In genomic region chr2:96250188-96250587, GRCh38 we compare ENCODE assay signal across 17 cellular contexts. TPM values are rescaled to one million over a fixed set of nuclear protein-coding genes. Genes with fewer than 3 reads are reported as not detected.
DNase-seq lines count a peak whose midpoint lies in the region; ATAC-seq, FAIRE-seq and TF ChIP-seq lines count a peak whose summit lies in the region.
"Had no signal": no experiment of that assay in that cellular context is flagged by ENCODE, and none has a peak within 500 bp of the region (broad histone marks: within the 10 kb centered on the region; RNA-seq: fewer than 3 reads in every experiment).

No MANE protein-coding gene starts in this region.

- no peak for TF ChIP-seq CTCF in H1 (IDR thresholded peaks at IDR 0.05; ENCODE audit: control extremely low read depth in 1 of 3, insufficient read depth in 1 of 3, low read depth in 1 of 3, low read length in 3 of 3)
- no peak for TF ChIP-seq CTCF in gastrocnemius medialis (IDR thresholded peaks at IDR 0.05 in 4 of 5, conservative IDR thresholded peaks at IDR 0.05 in 1 of 5)

- no peak overlapping the region for H3K9ac ChIP-seq in H1 (replicated peaks in 1 of 4; ENCODE audit: extremely low read depth in 1 of 4, low read depth in 3 of 4, low read length in 3 of 4)

- H2AK5ac ChIP-seq in H1 (ENCODE audit: low read depth, low read length): no peak overlapping the region

- H3K4me3 Mint-ChIP-seq in activated CD4-positive, alpha-beta T cell treated with anti-CD3 and anti-CD28 coated beads for 36 hours: no peak overlapping the region
- H3K4me3 Mint-ChIP-seq in IgD-negative memory B cell: no peak overlapping the region

- H3K14ac ChIP-seq in H1 (ENCODE audit: insufficient read length): no peak overlapping the region

- WGBS in H1 (ENCODE audit: extremely low coverage in 1 of 2, insufficient coverage in 1 of 2, insufficient read length in 1 of 2, insufficient replicate concordance in 2 of 2, low coverage in 1 of 2, low lambda C conversion rate in 2 of 2, missing lambda C conversion rate in 1 of 2), 2 experiments: 82% methylated on average over 6 of the region's 6 CpGs; no CpG with 5 or more reads in 1 of the 2 experiments

- H3K27me3 Mint-ChIP-seq in activated CD4-positive, alpha-beta T cell treated with anti-CD3 and anti-CD28 coated beads for 36 hours: no peaks in the 10 kb centered on the region
- H3K27me3 Mint-ChIP-seq in IgD-negative memory B cell: no peaks in the 10 kb centered on the region

- H2BK20ac ChIP-seq in H1 (ENCODE audit: low read length): no peak overlapping the region

- H3K4me2 ChIP-seq in H1 (ENCODE audit: insufficient read depth in 1 of 2, low read depth in 2 of 2, low read length in 2 of 2): no peak overlapping the region

- H3K18ac ChIP-seq in H1 (ENCODE audit: extremely low read depth, low read length): no peak overlapping the region

- no peak overlapping the region for H3K4ac ChIP-seq in H1 (replicated peaks; ENCODE audit: insufficient read length, low read depth, low read length)

- peaks cover 1 to 3% of the 10 kb centered on the region in 2 experiments for H4K20me1 ChIP-seq in H1 (replicated peaks in 1 of 2; ENCODE audit: control insufficient read depth in 1 of 2, insufficient read depth in 2 of 2, low read length in 2 of 2)

- no peak for ATAC-seq in activated CD4-positive, alpha-beta T cell treated with anti-CD3 and anti-CD28 coated beads for 36 hours
- ATAC-seq in gastrocnemius medialis (no peak), HG02571 (IDR thresholded peaks at IDR 0.05; ENCODE audit: unreplicated experiment) (no peak)
- ATAC-seq: mucosa of descending colon had no signal

- H3K9me3 Mint-ChIP-seq in activated CD4-positive, alpha-beta T cell treated with anti-CD3 and anti-CD28 coated beads for 36 hours (ENCODE audit: low read depth): no peaks in the 10 kb centered on the region
- H3K9me3 Mint-ChIP-seq in IgD-negative memory B cell: no peaks in the 10 kb centered on the region

- no peaks in the 10 kb centered on the region for H3K4me1 ChIP-seq in H1 (replicated peaks in 1 of 4; ENCODE audit: control insufficient read depth in 3 of 4, insufficient read depth in 4 of 4, low read length in 3 of 4)
- H3K4me1 ChIP-seq in gastrocnemius medialis: peaks cover 76 to 86% of the 10 kb centered on the region in 2 donors

- H3K36me3 Mint-ChIP-seq in activated CD4-positive, alpha-beta T cell treated with anti-CD3 and anti-CD28 coated beads for 36 hours (ENCODE audit: low read depth): peaks cover 21% of the 10 kb centered on the region
- H3K36me3 Mint-ChIP-seq in IgD-negative memory B cell: peaks cover 14% of the 10 kb centered on the region

- peak overlapping the region; percentile 53 for H3K27ac Mint-ChIP-seq in activated CD4-positive, alpha-beta T cell treated with anti-CD3 and anti-CD28 coated beads for 36 hours
- H3K27ac Mint-ChIP-seq in IgD-negative memory B cell: peak overlapping the region in 2 of 3 donors; percentile 55 to 95

- in situ Hi-C loops in gastrocnemius medialis (cut with MboI; ENCODE audit: low sequenced_read_pairs in 4 of 4): loop anchor here in 2 of 4 donors (10.0 to 25.0 kb wide), 3 partner anchors 45 to 238 kb away; partner anchors contain the start of genes ASTL (in 1 of the 2), DUSP2 (in 1 of the 2) and STARD7 (in 1 of the 2)

- no peaks in the 10 kb centered on the region for H3K23me2 ChIP-seq in H1 (ENCODE audit: low read depth, low read length)

- H3K4me3 ChIP-seq in H1 (ENCODE audit: extremely low read depth in 1 of 4, insufficient read depth in 2 of 4, low read depth in 3 of 4, low read length in 4 of 4): no peak overlapping the region
- no peak overlapping the region for H3K4me3 ChIP-seq in gastrocnemius medialis
- H3K4me3 ChIP-seq: mucosa of descending colon had no signal

- no peak for DNase-seq in activated CD4-positive, alpha-beta T cell treated with anti-CD3 and anti-CD28 coated beads for 36 hours
- DNase-seq in activated CD4-positive, alpha-beta T cell treated with anti-CD3 and anti-CD28 coated beads for 4 hours: no peak
- DNase-seq in H1 (ENCODE audit: low read depth in 1 of 2, low spot score in 2 of 2) (no peak), gastrocnemius medialis (peak in 1 of 2 donors; percentile 13), LoVo (ENCODE audit: low spot score) (no peak), caudate nucleus (lab: John Stamatoyannopoulos, UW) (no peak)
- DNase-seq: activated T-cell treated with anti-CD3 and anti-CD28 coated beads, Interleukin-2, amount 50 U/mL, for 1 hour; cerebellar nuclear complex; Karpas-422; mucosa of descending colon; NCI-H2029; NCI-H748 treated with DMSO at 0.1 percent for 48 hours; retina; RPMI8226 had no signal

- no peak for TF ChIP-seq RAD21 in H1 (IDR thresholded peaks at IDR 0.05 in 1 of 2, conservative IDR thresholded peaks at IDR 0.05 in 1 of 2; ENCODE audit: low read depth in 2 of 2, low read length in 2 of 2)

- peaks cover 3 to 11% (median 5%) of the 10 kb centered on the region in 4 experiments; a peak in 5 of 8 replicates for H3K36me3 ChIP-seq in H1 (ENCODE audit: control insufficient read depth in 2 of 4, insufficient read depth in 4 of 4, low read length in 3 of 4)
- peaks cover 0 to 22% of the 10 kb centered on the region in 2 donors for H3K36me3 ChIP-seq in gastrocnemius medialis

- peak overlapping the region; percentile 33; the same call in 1 of the 2 replicates for H2BK12ac ChIP-seq in H1 (ENCODE audit: low read depth, low read length)

- H3K79me2 ChIP-seq in H1 (ENCODE audit: control insufficient read depth in 1 of 2, insufficient read depth in 2 of 2, low read length in 2 of 2): no peaks in the 10 kb centered on the region

- H3K9me3 ChIP-seq in H1 (ENCODE audit: insufficient read depth in 2 of 2, low read depth in 1 of 2, low read length in 1 of 2) (no peaks in the 10 kb centered on the region), gastrocnemius medialis (no peaks in the 10 kb centered on the region)
- H3K9me3 ChIP-seq: mucosa of descending colon had no signal

- peaks cover 26% of the 10 kb centered on the region for H3K4me1 Mint-ChIP-seq in activated CD4-positive, alpha-beta T cell treated with anti-CD3 and anti-CD28 coated beads for 36 hours
- H3K4me1 Mint-ChIP-seq in IgD-negative memory B cell: peaks cover 14 to 22% (median 18%) of the 10 kb centered on the region in 3 donors

- no peak overlapping the region for H3K56ac ChIP-seq in H1 (replicated peaks; ENCODE audit: insufficient read length, low read depth, low read length)

- H2BK5ac ChIP-seq in H1 (ENCODE audit: low read depth, low read length): no peak overlapping the region

- H4K91ac ChIP-seq in H1 (replicated peaks; ENCODE audit: insufficient read length, low read length): no peak overlapping the region

- TF ChIP-seq POLR2A in H1 (IDR thresholded peaks at IDR 0.05; ENCODE audit: control extremely low read depth in 1 of 2, low read depth in 2 of 2, low read length in 2 of 2) (no peak), gastrocnemius medialis (IDR thresholded peaks at IDR 0.05) (no peak)

- FAIRE-seq in H1 (lab: Jason Lieb, UNC): no peak
- FAIRE-seq: A204.1 had no signal

- no peak overlapping the region for H3K23ac ChIP-seq in H1 (ENCODE audit: insufficient read length)

- H2AFZ ChIP-seq in H1 (ENCODE audit: low read length): no peak overlapping the region

- H3K27me3 ChIP-seq in H1 (replicated peaks in 1 of 4; ENCODE audit: control insufficient read depth in 3 of 4, extremely low read depth in 1 of 4, insufficient read depth in 3 of 4, low read length in 3 of 4) (no peaks in the 10 kb centered on the region), gastrocnemius medialis (no peaks in the 10 kb centered on the region)

- intact Hi-C loops in activated CD4-positive, alpha-beta T cell treated with anti-CD3 and anti-CD28 coated beads for 36 hours (cut with DNase I, micrococcal nuclease): no loop called here
- intact Hi-C loops in gastrocnemius medialis (cut with DNase I; ENCODE audit: low total_unique reads): loop anchor here (10.0 kb wide), 1 partner anchor 385 kb away; the partner anchor contains the start of gene KANSL3

- H2BK120ac ChIP-seq in H1 (replicated peaks; ENCODE audit: low read depth, low read length): no peak overlapping the region

- no peak for TF ChIP-seq EP300 in H1 (IDR thresholded peaks at IDR 0.05; ENCODE audit: borderline replicate concordance in 1 of 2, low read depth in 2 of 2, low read length in 2 of 2)

- H2BK15ac ChIP-seq in H1 (ENCODE audit: low read length): no peak overlapping the region

- H4K8ac ChIP-seq in H1 (ENCODE audit: extremely low read depth, insufficient read depth, low read length): no peak overlapping the region

- H3K27ac ChIP-seq in H1 (ENCODE audit: low read depth, low read length) (no peak overlapping the region), gastrocnemius medialis (peak overlapping the region; percentile 94 to 99 (median 96)), caudate nucleus (ENCODE audit: low read depth, low read length) (no peak overlapping the region)

- CTCF ChIA-PET in activated CD4-positive, alpha-beta T cell treated with anti-CD3 and anti-CD28 coated beads for 36 hours (lab: Charles Lee): no interaction called here
- CTCF ChIA-PET in H1 (lab: Charles Lee; ENCODE audit: partially characterized antibody): interaction anchor here (0.6 to 2.6 kb wide), 6 partner anchors 9 to 106 kb away, joined by 3 to 11 read pairs (median 3); no protein-coding TSS in a partner anchor

- POLR2A ChIA-PET in activated CD4-positive, alpha-beta T cell treated with anti-CD3 and anti-CD28 coated beads for 36 hours (lab: Charles Lee): no interaction called here
- POLR2A ChIA-PET in H1 (lab: Charles Lee; ENCODE audit: partially characterized antibody): interaction anchor here (0.9 to 4.3 kb wide), 6 partner anchors 10 to 257 kb away, joined by 3 to 16 read pairs (median 4); no protein-coding TSS in a partner anchor

- H4K5ac ChIP-seq in H1 (ENCODE audit: insufficient read length, low read depth, low read length): no peak overlapping the region

- peaks cover 2% of the 10 kb centered on the region; the same call in 1 of the 2 replicates for H3K79me1 ChIP-seq in H1 (ENCODE audit: low read depth, low read length)

RNA-seq across cellular contexts. Expression of gene TMEM127, which starts 15.6 kb away (rescaled TPM):
- 10 to 100 TPM; 16.6 to 17.9 TPM for total RNA-seq in activated CD4-positive, alpha-beta T cell treated with anti-CD3 and anti-CD28 coated beads for 36 hours
- polyA plus RNA-seq in IgD-negative memory B cell (41.7 TPM), H1 (2011; rRNA removed) (41.0 and 45.1 TPM in 2 replicates)
- total RNA-seq in H1 (2021; fragmentation: NEBNext Ultra II Directional; extraction: Animal tissue kit (Norgen Biotek cat#: 25700)): 25.0 and 25.4 TPM in 2 replicates
- polyA plus RNA-seq in H1 (2011; cell fraction: cytosol; rRNA removed): 18.7 TPM
- polyA plus RNA-seq in H1 (2011; cell fraction: nucleus; rRNA removed): 27.6 TPM
- polyA plus RNA-seq in H1 (2012, experiment 1 of 2): 16.6 to 20.6 TPM (median 18.4 TPM) in 4 replicates
- polyA plus RNA-seq in H1 (2012, experiment 2 of 2): 14.4 TPM
- 26.3 TPM for polyA plus RNA-seq in H1 (2013, experiment 1 of 2)
- polyA plus RNA-seq in H1 (2013, experiment 2 of 2): 30.3 TPM
- polyA minus RNA-seq in H1 (2011; rRNA and poly(A)+ RNA removed): 35.4 and 37.9 TPM in 2 replicates
- 15.1 TPM for polyA minus RNA-seq in H1 (2011; cell fraction: cytosol; rRNA and poly(A)+ RNA removed)
- 12.3 TPM for polyA minus RNA-seq in H1 (2011; cell fraction: nucleus; rRNA and poly(A)+ RNA removed)
- 10 to 100 TPM; 27.1 to 38.8 (median 30.9) TPM for total RNA-seq in gastrocnemius medialis

RNA-seq across cellular contexts. Expression of gene CIAO1, which starts 15.8 kb away (rescaled TPM):
- total RNA-seq in activated CD4-positive, alpha-beta T cell treated with anti-CD3 and anti-CD28 coated beads for 36 hours: 10 to 100 TPM; 72.1 to 77.6 TPM
- 83.5 TPM for polyA plus RNA-seq in IgD-negative memory B cell
- 63.7 and 69.9 TPM in 2 replicates for total RNA-seq in H1 (2021; fragmentation: NEBNext Ultra II Directional; extraction: Animal tissue kit (Norgen Biotek cat#: 25700))
- polyA plus RNA-seq in H1 (2011; rRNA removed): 99.2 and 113 TPM in 2 replicates
- 110 TPM for polyA plus RNA-seq in H1 (2011; cell fraction: cytosol; rRNA removed)
- polyA plus RNA-seq in H1 (2011; cell fraction: nucleus; rRNA removed): 89.6 TPM
- polyA plus RNA-seq in H1 (2012, experiment 1 of 2): 56.8 to 65.7 TPM (median 60.0 TPM) in 4 replicates
- polyA plus RNA-seq in H1 (2012, experiment 2 of 2): 58.6 TPM
- 40.7 TPM for polyA plus RNA-seq in H1 (2013, experiment 1 of 2)
- polyA plus RNA-seq in H1 (2013, experiment 2 of 2): 38.5 TPM
- polyA minus RNA-seq in H1 (2011; rRNA and poly(A)+ RNA removed): 124 and 131 TPM in 2 replicates
- 51.7 TPM for polyA minus RNA-seq in H1 (2011; cell fraction: cytosol; rRNA and poly(A)+ RNA removed)
- polyA minus RNA-seq in H1 (2011; cell fraction: nucleus; rRNA and poly(A)+ RNA removed): 51.3 TPM
- total RNA-seq in gastrocnemius medialis: 100 to 1,000 TPM in 1 of 4 donors, 10 to 100 TPM in 3; 73.5 to 102 (median 95.6) TPM

RNA-seq across cellular contexts. Expression of gene STARD7, which starts 41.6 kb away (rescaled TPM):
- 100 to 1,000 TPM; 151 to 173 TPM for total RNA-seq in activated CD4-positive, alpha-beta T cell treated with anti-CD3 and anti-CD28 coated beads for 36 hours
- 193 TPM for polyA plus RNA-seq in IgD-negative memory B cell
- 200 and 207 TPM in 2 replicates for total RNA-seq in H1 (2021; fragmentation: NEBNext Ultra II Directional; extraction: Animal tissue kit (Norgen Biotek cat#: 25700))
- 60.3 and 89.1 TPM in 2 replicates for polyA plus RNA-seq in H1 (2011; rRNA removed)
- 90.5 TPM for polyA plus RNA-seq in H1 (2011; cell fraction: cytosol; rRNA removed)
- polyA plus RNA-seq in H1 (2011; cell fraction: nucleus; rRNA removed): 50.4 TPM
- 125 to 145 TPM (median 130 TPM) in 4 replicates for polyA plus RNA-seq in H1 (2012, experiment 1 of 2)
- polyA plus RNA-seq in H1 (2012, experiment 2 of 2): 61.7 TPM
- polyA plus RNA-seq in H1 (2013, experiment 1 of 2): 108 TPM
- polyA plus RNA-seq in H1 (2013, experiment 2 of 2): 99.9 TPM
- 116 and 121 TPM in 2 replicates for polyA minus RNA-seq in H1 (2011; rRNA and poly(A)+ RNA removed)
- polyA minus RNA-seq in H1 (2011; cell fraction: cytosol; rRNA and poly(A)+ RNA removed): 74.0 TPM
- polyA minus RNA-seq in H1 (2011; cell fraction: nucleus; rRNA and poly(A)+ RNA removed): 149 TPM
- total RNA-seq in gastrocnemius medialis: 100 to 1,000 TPM; 237 to 512 (median 313) TPM

RNA-seq across cellular contexts. Expression of gene SNRNP200, which starts 55.2 kb away (rescaled TPM):
- 100 to 1,000 TPM; 176 to 198 TPM for total RNA-seq in activated CD4-positive, alpha-beta T cell treated with anti-CD3 and anti-CD28 coated beads for 36 hours
- polyA plus RNA-seq in IgD-negative memory B cell (79.3 TPM), H1 (2011; rRNA removed) (289 and 302 TPM in 2 replicates)
- 190 and 199 TPM in 2 replicates for total RNA-seq in H1 (2021; fragmentation: NEBNext Ultra II Directional; extraction: Animal tissue kit (Norgen Biotek cat#: 25700))
- polyA plus RNA-seq in H1 (2011; cell fraction: cytosol; rRNA removed): 285 TPM
- polyA plus RNA-seq in H1 (2011; cell fraction: nucleus; rRNA removed): 577 TPM
- 182 to 258 TPM (median 247 TPM) in 4 replicates for polyA plus RNA-seq in H1 (2012, experiment 1 of 2)
- 34.1 TPM for polyA plus RNA-seq in H1 (2012, experiment 2 of 2)
- 88.0 TPM for polyA plus RNA-seq in H1 (2013, experiment 1 of 2)
- polyA plus RNA-seq in H1 (2013, experiment 2 of 2): 74.0 TPM
- polyA minus RNA-seq in H1 (2011; rRNA and poly(A)+ RNA removed): 522 and 583 TPM in 2 replicates
- 178 TPM for polyA minus RNA-seq in H1 (2011; cell fraction: cytosol; rRNA and poly(A)+ RNA removed)
- polyA minus RNA-seq in H1 (2011; cell fraction: nucleus; rRNA and poly(A)+ RNA removed): 183 TPM
- total RNA-seq in gastrocnemius medialis: 10 to 100 TPM; 51.1 to 89.8 (median 67.4) TPM

Comparison
In these comparisons a context has a peak if more than half of its experiments do, and no peak if none do; other contexts are left out.
1. H3K27ac ChIP-seq: peak in gastrocnemius medialis (4 of 4); none in H1 (single experiment) and caudate nucleus (single experiment).